ENCODE assay signal across 10 cellular contexts in the genomic region with DNA sequence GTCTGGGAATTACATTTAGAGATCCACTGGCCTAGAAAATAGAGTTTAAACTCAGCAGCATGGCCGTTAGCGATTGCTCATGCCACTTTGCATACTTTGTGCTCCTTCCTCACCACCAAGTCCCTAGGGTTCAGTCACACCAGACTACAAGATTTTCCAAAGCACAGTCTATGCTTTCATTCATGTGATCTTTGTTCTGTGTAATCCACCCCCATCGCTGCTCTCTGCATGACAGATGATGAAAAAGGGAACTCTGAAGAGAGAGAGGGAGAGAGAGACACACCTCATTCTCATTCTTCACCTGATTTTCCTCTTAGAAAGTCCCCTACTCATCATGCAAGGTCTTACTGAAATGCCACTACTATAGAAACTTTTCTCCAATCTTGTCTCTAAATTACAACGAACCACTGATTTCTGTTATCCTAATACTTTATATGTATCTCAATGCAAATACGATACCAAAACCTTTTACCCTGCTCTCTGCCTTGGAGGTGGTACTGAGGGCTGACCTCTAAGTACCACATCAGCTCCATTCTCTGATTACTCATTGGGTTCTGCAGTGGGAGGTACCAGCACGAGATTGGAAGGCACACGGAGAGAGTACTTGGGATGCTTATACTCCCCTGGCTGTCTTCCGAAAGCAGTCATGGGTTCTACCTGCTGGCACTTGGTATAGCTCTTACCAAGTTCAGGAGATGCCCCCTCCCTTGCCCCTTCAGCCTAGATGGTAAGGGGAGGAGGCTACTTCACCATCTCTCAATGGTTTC. TPM values are rescaled to one million over a fixed set of nuclear protein-coding genes. Genes with fewer than 3 reads are reported as not detected.
DNase-seq lines count a peak whose midpoint lies in the region; ATAC-seq and TF ChIP-seq lines count a peak whose summit lies in the region.
"Had no signal": no experiment of that assay in that cellular context is flagged by ENCODE, and none has a peak within 500 bp of the region (broad histone marks: within the 10 kb centered on the region; RNA-seq: fewer than 3 reads in every experiment).

No MANE protein-coding gene starts in this region.

- ATAC-seq in GM21360 (IDR thresholded peaks at IDR 0.05; ENCODE audit: unreplicated experiment) (peak; percentile 82), HG03520 (IDR thresholded peaks at IDR 0.05; ENCODE audit: unreplicated experiment) (peak; percentile 78)
- no peak for ATAC-seq in central memory CD8-positive, alpha-beta T cell (replicated peaks; ENCODE audit: extremely low read depth, poor library complexity, severe bottlenecking)
- ATAC-seq: HCT116 had no signal

- H3K4me3 ChIP-seq in mammary epithelial cell (replicated peaks in 1 of 3; ENCODE audit: insufficient read depth in 1 of 3, low read depth in 2 of 3, low read length in 3 of 3) = no peak overlapping the region

- no peak overlapping the region for H2AFZ ChIP-seq in mammary epithelial cell (ENCODE audit: low read depth, low read length)

- dilution Hi-C loops in mammary epithelial cell (cut with HindIII; ENCODE audit: low sequenced_read_pairs) = no loop called here

- CTCF ChIA-PET in GM10248 (lab: Yijun Ruan, JAX) = interaction anchor here (1.1 to 2.4 kb wide), 3 partner anchors 15 to 103 kb away, joined by 3 to 5 read pairs (median 4); no protein-coding TSS in a partner anchor
- CTCF ChIA-PET in mammary epithelial cell (lab: Charles Lee; ENCODE audit: low non-redundant PET) = interaction anchor here (0.5 kb wide), 1 partner anchor 141 kb away, joined by 7 read pairs; no protein-coding TSS in a partner anchor

- no TSS peak for BruUV-seq in mammary epithelial cell (replicated peaks; lab: Mats Ljungman, UMichigan)

- H3K27ac Mint-ChIP-seq in central memory CD8-positive, alpha-beta T cell (ENCODE audit: low read depth) = peak overlapping the region; percentile 97
- no peak overlapping the region for H3K27ac Mint-ChIP-seq in progenitor cell of endocrine pancreas

- peak overlapping the region; percentile 97 for H3K4me3 Mint-ChIP-seq in central memory CD8-positive, alpha-beta T cell
- no peak overlapping the region for H3K4me3 Mint-ChIP-seq in progenitor cell of endocrine pancreas (ENCODE audit: low read depth)

- 94% methylated on average over 8 of the region's 8 CpGs for WGBS in mammary epithelial cell (ENCODE audit: low coverage, missing lambda C conversion rate)

- peaks cover 4% of the 10 kb centered on the region for H3K9me3 Mint-ChIP-seq in central memory CD8-positive, alpha-beta T cell
- peaks cover 2% of the 10 kb centered on the region for H3K9me3 Mint-ChIP-seq in progenitor cell of endocrine pancreas (ENCODE audit: low read depth)

- intact Hi-C loops in mammary epithelial cell (cut with micrococcal nuclease) = no loop called here

- no peak overlapping the region for H3K4me2 ChIP-seq in mammary epithelial cell (ENCODE audit: insufficient read depth, low read depth, low read length)

- H3K36me3 Mint-ChIP-seq in central memory CD8-positive, alpha-beta T cell (ENCODE audit: insufficient read depth) = peaks cover 14% of the 10 kb centered on the region
- peaks cover 2% of the 10 kb centered on the region for H3K36me3 Mint-ChIP-seq in progenitor cell of endocrine pancreas (ENCODE audit: insufficient read depth)
- H3K36me3 Mint-ChIP-seq: brain had no signal

- POLR2A ChIA-PET in GM10248 (lab: Yijun Ruan, JAX) = interaction anchor here (0.7 kb wide), 1 partner anchor 217 kb away, joined by 3 read pairs; a partner anchor contains a TSS

- peaks cover 14% of the 10 kb centered on the region for H3K4me1 ChIP-seq in mammary epithelial cell (ENCODE audit: insufficient read depth, low read length)

- TF ChIP-seq CTCF in GM10248 (IDR thresholded peaks at IDR 0.05; ENCODE audit: control extremely low read depth, extremely low read depth, low read depth, missing control alignments) (no peak), progenitor cell of endocrine pancreas (IDR thresholded peaks at IDR 0.05; ENCODE audit: unreplicated experiment) (no peak), mammary epithelial cell (conservative IDR thresholded peaks at IDR 0.05 in 1 of 2, IDR thresholded peaks at IDR 0.05 in 1 of 2; ENCODE audit: extremely low read depth in 1 of 2, insufficient read depth in 1 of 2, low read depth in 1 of 2, low read length in 2 of 2) (no peak)

- in situ Hi-C loops in mammary epithelial cell (cut with MboI; ENCODE audit: low sequenced_read_pairs in 2 of 2) = loop anchor here in 1 of 2 donors (5.0 kb wide), 1 partner anchor 101 kb away; no protein-coding TSS in a partner anchor

- H3K9ac ChIP-seq in mammary epithelial cell (ENCODE audit: insufficient read depth, low read length) = no peak overlapping the region

- no peaks in the 10 kb centered on the region for H3K27me3 Mint-ChIP-seq in central memory CD8-positive, alpha-beta T cell
- peaks cover 13% of the 10 kb centered on the region for H3K27me3 Mint-ChIP-seq in progenitor cell of endocrine pancreas

- DNase-seq in GM10248 (ENCODE audit: extremely low spot score) (peak; percentile 79), midbrain (lab: John Stamatoyannopoulos, UW) (no peak), progenitor cell of endocrine pancreas (ENCODE audit: low spot score, unreplicated experiment) (no peak), Ammon's horn (ENCODE audit: low spot score) (no peak), mammary epithelial cell (no peak)
- DNase-seq in central memory CD8-positive, alpha-beta T cell (ENCODE audit: low spot score in 2 of 2) = no peak

- H3K27ac ChIP-seq in mammary epithelial cell (ENCODE audit: insufficient read depth, low read depth, low read length) = no peak overlapping the region

- no peaks in the 10 kb centered on the region for H3K79me2 ChIP-seq in mammary epithelial cell (ENCODE audit: insufficient read depth, low read length)

- no peaks in the 10 kb centered on the region for H4K20me1 ChIP-seq in mammary epithelial cell (ENCODE audit: insufficient read depth, low read length)

- peaks cover 51% of the 10 kb centered on the region for H3K4me1 Mint-ChIP-seq in central memory CD8-positive, alpha-beta T cell
- peaks cover 9% of the 10 kb centered on the region for H3K4me1 Mint-ChIP-seq in progenitor cell of endocrine pancreas (ENCODE audit: low read depth)

- H3K9me3 ChIP-seq in mammary epithelial cell (replicated peaks; ENCODE audit: insufficient read depth, low read length) = peaks cover 3% of the 10 kb centered on the region

- H3K36me3 ChIP-seq in mammary epithelial cell (ENCODE audit: insufficient read depth, low read length) = peaks cover 2% of the 10 kb centered on the region

- no peaks in the 10 kb centered on the region for H3K27me3 ChIP-seq in mammary epithelial cell (ENCODE audit: insufficient read depth, low read length)

RNA-seq across cellular contexts. Expression of a gene that starts 1.1 kb away (rescaled TPM):
- 0.55 TPM in 2 replicates for total RNA-seq in progenitor cell of endocrine pancreas
- total RNA-seq in mammary epithelial cell = not detected
- 0.06 TPM for polyA plus RNA-seq in mammary epithelial cell
- polyA minus RNA-seq in mammary epithelial cell = not detected

RNA-seq across cellular contexts. Expression of a gene that starts 12.2 kb away (rescaled TPM):
- total RNA-seq in progenitor cell of endocrine pancreas (13.0 and 14.5 TPM in 2 replicates), mammary epithelial cell (10 to 100 TPM; 10.7 to 15.6 TPM)
- polyA plus RNA-seq in mammary epithelial cell = 3.5 TPM
- 16.1 TPM for polyA minus RNA-seq in mammary epithelial cell

RNA-seq across cellular contexts. Expression of a gene that starts 12.3 kb away (rescaled TPM):
- 11.3 and 11.5 TPM in 2 replicates for total RNA-seq in progenitor cell of endocrine pancreas
- total RNA-seq in mammary epithelial cell = 10 to 100 TPM in 1 of 2 donors, 1 to 10 TPM in 1; 6.4 to 10.0 TPM
- polyA plus RNA-seq in mammary epithelial cell = 6.4 TPM
- polyA minus RNA-seq in mammary epithelial cell = 0.78 TPM
